Comparison of ENCODE assay signal across 13 cellular contexts in genomic region chr5:109580225-109580624, GRCh38.
"Had no signal": no experiment of that assay in that cellular context is flagged by ENCODE, and none has a peak within 500 bp of the region (broad histone marks: within the 10 kb centered on the region; RNA-seq: fewer than 3 reads in every experiment).

No MANE protein-coding gene starts in this region.

- ATAC-seq: heart left ventricle; natural killer cell treated with Interleukin-12 subunit alpha and Interleukin-12 subunit beta and Interleukin-15 and Interleukin-18, amount 100 ng/mL, for 72 hours; T-helper 17 cell had no signal

- H3K4me3 ChIP-seq: breast epithelium, esophagus muscularis mucosa, heart left ventricle, sigmoid colon, suprapubic skin had no signal

- DNase-seq: activated CD4-positive, alpha-beta memory T cell treated with anti-CD3 and anti-CD28 coated beads for 36 hours; activated gamma-delta T cell; activated T-cell treated with anti-CD3 and anti-CD28 coated beads, Interleukin-2, amount 50 U/mL, for 48 hours; heart left ventricle; mammary epithelial cell; sigmoid colon; stimulated activated CD4-positive, alpha-beta T cell treated with anti-CD3 and anti-CD28 coated beads, Interleukin-2, amount 100 ng/mL, for 48 hours; stimulated activated naive CD4-positive, alpha-beta T cell treated with Interleukin-2 at 50 U/mL for 16 hours; T-helper 17 cell had no signal
